In the genomic region with DNA sequence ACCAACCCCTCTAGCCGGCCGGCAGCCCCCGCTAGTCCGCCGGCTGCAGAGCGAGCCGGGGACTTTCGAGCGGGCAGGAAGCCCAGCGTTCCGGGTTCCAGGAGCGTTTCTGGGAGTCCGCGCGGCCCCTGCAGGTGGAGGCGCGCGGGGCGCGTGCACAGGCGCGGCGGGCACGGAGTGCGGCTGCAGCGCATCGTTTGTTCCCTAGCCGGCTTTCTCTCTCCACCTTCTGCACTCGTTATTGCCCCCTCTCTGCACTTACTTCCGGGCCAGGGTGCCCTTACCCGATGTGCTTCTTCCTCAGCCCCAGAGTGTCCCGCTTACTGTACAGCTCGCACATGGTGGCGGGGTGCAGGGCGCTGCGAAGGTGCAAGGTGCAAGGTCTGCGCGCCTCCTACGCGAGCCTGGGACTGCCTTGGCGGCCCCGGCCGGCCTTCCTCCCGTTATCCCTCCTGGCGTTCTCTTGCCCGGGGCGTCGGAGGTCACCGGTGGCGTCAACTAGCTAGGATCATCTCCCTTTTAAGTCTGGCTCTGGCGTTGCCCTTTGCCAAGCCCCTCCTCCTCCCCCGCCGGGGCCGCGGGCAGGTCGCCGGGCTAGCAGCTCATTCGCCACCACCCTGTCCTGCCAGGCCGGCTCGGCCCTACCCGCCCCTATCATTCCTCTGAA, we compare ENCODE assay signal across 8 cellular contexts. TPM values are rescaled to one million over a fixed set of nuclear protein-coding genes. Genes with fewer than 3 reads are reported as not detected.
DNase-seq lines count a peak whose midpoint lies in the region; ATAC-seq and TF ChIP-seq lines count a peak whose summit lies in the region.

A gene (minus strand): TSS at position 495 of the 667 bp plus-strand sequence. CDS start 155 bp downstream, at position 340.

- no peaks in the 10 kb centered on the region for H3K9me3 ChIP-seq in SK-N-SH

- H3K36me3 ChIP-seq in SK-N-SH (replicated peaks in 1 of 2; ENCODE audit: control insufficient read depth in 1 of 2, insufficient read depth in 2 of 2, low read length in 1 of 2), result no peaks in the 10 kb centered on the region
- no peaks in the 10 kb centered on the region for H3K36me3 ChIP-seq in kidney epithelial cell (ENCODE audit: control insufficient read depth, insufficient read depth, low read length)

- POLR2A ChIA-PET in SK-N-SH (lab: Yijun Ruan, JAX), result no interaction called here

- CTCF ChIA-PET in SK-N-SH (lab: Yijun Ruan, JAX), result interaction anchor here (1.2 kb wide), 1 partner anchor 11 kb away, joined by 3 read pairs; no protein-coding TSS in a partner anchor

- H3K27me3 ChIP-seq in SK-N-SH (ENCODE audit: insufficient read depth), result peaks cover 43% of the 10 kb centered on the region
- peaks cover 6% of the 10 kb centered on the region for H3K27me3 ChIP-seq in kidney epithelial cell (ENCODE audit: control insufficient read depth, insufficient read depth, low read length)

- H4K20me1 ChIP-seq in SK-N-SH (ENCODE audit: insufficient read depth), result no peaks in the 10 kb centered on the region

- no peaks in the 10 kb centered on the region for H3F3A ChIP-seq in SK-N-SH (replicated peaks; ENCODE audit: insufficient read depth)

- no peaks in the 10 kb centered on the region for H3K79me2 ChIP-seq in SK-N-SH (ENCODE audit: insufficient read depth)

- TF ChIP-seq RAD21 in SK-N-SH (IDR thresholded peaks at IDR 0.05; ENCODE audit: low read length), result no peak

- H3K27ac ChIP-seq in SK-N-SH (ENCODE audit: low read depth in 2 of 2, low read length in 1 of 2) (no peak within 1 kb of the TSS), caudate nucleus (ENCODE audit: low read depth, low read length) (peak within 1 kb of the TSS; percentile 87)

- H2AFZ ChIP-seq in SK-N-SH (ENCODE audit: low read depth), result peak within 1 kb of the TSS; percentile 63; the same call in 1 of the 2 replicates

- ATAC-seq in HG03175 (IDR thresholded peaks at IDR 0.05; ENCODE audit: unreplicated experiment), result no peak

- TF ChIP-seq CTCF in SK-N-SH (IDR thresholded peaks at IDR 0.05) (no peak), kidney epithelial cell (IDR thresholded peaks at IDR 0.05; ENCODE audit: insufficient read depth, low read length, poor library complexity, severe bottlenecking) (no peak)

- peak within 1 kb of the TSS; percentile 86 for H3K4me2 ChIP-seq in SK-N-SH

- H3K9me2 ChIP-seq in SK-N-SH, result no peaks in the 10 kb centered on the region

- no peak within 1 kb of the TSS for H3K9ac ChIP-seq in SK-N-SH

- 2% methylated on average over 42 of the region's 61 CpGs for WGBS in SK-N-SH (ENCODE audit: low lambda C conversion rate)

- DNase-seq in NCI-H1105 (lab: John Stamatoyannopoulos, UW) (peak; percentile 5), NCI-H1105 treated with DMSO at 0.1 percent for 48 hours (lab: John Stamatoyannopoulos, UW) (no peak), SK-N-SH (peak; percentile 55), caudate nucleus (lab: John Stamatoyannopoulos, UW) (peak in 52 of 61 donors; percentile 1 to 79 (median 54)), kidney epithelial cell (ENCODE audit: low read depth) (no peak), NOMO-1 (lab: John Stamatoyannopoulos, UW; ENCODE audit: unreplicated experiment in 2 of 2) (no peak)
- peak in 2 of 3 donors; percentile 0 to 5 for DNase-seq in stimulated activated CD4-positive, alpha-beta T cell treated with anti-CD3 and anti-CD28 coated beads, Interleukin-12 subunit alpha, Interleukin-12 subunit beta, amount 100 ng/mL, for 48 hours (ENCODE audit: low read depth in 2 of 3, low spot score in 1 of 3)

- H3K4me3 ChIP-seq in SK-N-SH (ENCODE audit: low read depth in 2 of 2, low read length in 1 of 2) (peak within 1 kb of the TSS; percentile 40 to 58), kidney epithelial cell (ENCODE audit: low read depth, low read length) (peak within 1 kb of the TSS; percentile 46)

- no peak for TF ChIP-seq EP300 in SK-N-SH (IDR thresholded peaks at IDR 0.05; ENCODE audit: borderline replicate concordance in 1 of 2, low read depth in 1 of 2, low read length in 1 of 2)

- peaks cover 5 to 9% of the 10 kb centered on the region in 2 experiments; a peak in 2 of 4 replicates for H3K4me1 ChIP-seq in SK-N-SH (ENCODE audit: control insufficient read depth in 1 of 2, insufficient read depth in 2 of 2, low read depth in 1 of 2, low read length in 1 of 2)

TF ChIP-seq in SK-N-SH, 30 proteins besides CTCF, POLR2A, EP300 and RAD21 (continues in another document):
- no peak for TF ChIP-seq TAF1 (IDR thresholded peaks at IDR 0.05; ENCODE audit: borderline replicate concordance, low read depth, low read length)
- TF ChIP-seq MXI1 (IDR thresholded peaks at IDR 0.05; ENCODE audit: low read depth, low read length), result no peak
- no peak for TF ChIP-seq SMC3 (IDR thresholded peaks at IDR 0.05; ENCODE audit: low read depth, low read length)
- TF ChIP-seq, protein P1, sequence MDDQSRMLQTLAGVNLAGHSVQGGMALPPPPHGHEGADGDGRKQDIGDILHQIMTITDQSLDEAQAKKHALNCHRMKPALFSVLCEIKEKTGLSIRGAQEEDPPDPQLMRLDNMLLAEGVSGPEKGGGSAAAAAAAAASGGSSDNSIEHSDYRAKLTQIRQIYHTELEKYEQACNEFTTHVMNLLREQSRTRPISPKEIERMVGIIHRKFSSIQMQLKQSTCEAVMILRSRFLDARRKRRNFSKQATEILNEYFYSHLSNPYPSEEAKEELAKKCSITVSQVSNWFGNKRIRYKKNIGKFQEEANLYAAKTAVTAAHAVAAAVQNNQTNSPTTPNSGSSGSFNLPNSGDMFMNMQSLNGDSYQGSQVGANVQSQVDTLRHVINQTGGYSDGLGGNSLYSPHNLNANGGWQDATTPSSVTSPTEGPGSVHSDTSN (IDR thresholded peaks at IDR 0.05), result no peak
- TF ChIP-seq, protein P2, sequence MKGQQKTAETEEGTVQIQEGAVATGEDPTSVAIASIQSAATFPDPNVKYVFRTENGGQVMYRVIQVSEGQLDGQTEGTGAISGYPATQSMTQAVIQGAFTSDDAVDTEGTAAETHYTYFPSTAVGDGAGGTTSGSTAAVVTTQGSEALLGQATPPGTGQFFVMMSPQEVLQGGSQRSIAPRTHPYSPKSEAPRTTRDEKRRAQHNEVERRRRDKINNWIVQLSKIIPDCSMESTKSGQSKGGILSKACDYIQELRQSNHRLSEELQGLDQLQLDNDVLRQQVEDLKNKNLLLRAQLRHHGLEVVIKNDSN (IDR thresholded peaks at IDR 0.05; ENCODE audit: borderline replicate concordance, low read depth), result no peak
- no peak for TF ChIP-seq TCF12 (IDR thresholded peaks at IDR 0.05)
- TF ChIP-seq, protein P3, sequence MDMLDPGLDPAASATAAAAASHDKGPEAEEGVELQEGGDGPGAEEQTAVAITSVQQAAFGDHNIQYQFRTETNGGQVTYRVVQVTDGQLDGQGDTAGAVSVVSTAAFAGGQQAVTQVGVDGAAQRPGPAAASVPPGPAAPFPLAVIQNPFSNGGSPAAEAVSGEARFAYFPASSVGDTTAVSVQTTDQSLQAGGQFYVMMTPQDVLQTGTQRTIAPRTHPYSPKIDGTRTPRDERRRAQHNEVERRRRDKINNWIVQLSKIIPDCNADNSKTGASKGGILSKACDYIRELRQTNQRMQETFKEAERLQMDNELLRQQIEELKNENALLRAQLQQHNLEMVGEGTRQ (IDR thresholded peaks at IDR 0.05; ENCODE audit: borderline replicate concordance, low read depth, low read length), result no peak
- TF ChIP-seq CHD2 (IDR thresholded peaks at IDR 0.05; ENCODE audit: low read length, partially characterized antibody), result no peak
- TF ChIP-seq RXRA (IDR thresholded peaks at IDR 0.05; ENCODE audit: borderline replicate concordance, low read depth), result no peak
- TF ChIP-seq GATA2 (CRISPR knock-in tag; IDR thresholded peaks at IDR 0.05), result no peak
- TF ChIP-seq YY1 (IDR thresholded peaks at IDR 0.05; ENCODE audit: low read depth), result no peak
- no peak for TF ChIP-seq NFIC (IDR thresholded peaks at IDR 0.05; ENCODE audit: borderline replicate concordance)
- TF ChIP-seq, protein P4, sequence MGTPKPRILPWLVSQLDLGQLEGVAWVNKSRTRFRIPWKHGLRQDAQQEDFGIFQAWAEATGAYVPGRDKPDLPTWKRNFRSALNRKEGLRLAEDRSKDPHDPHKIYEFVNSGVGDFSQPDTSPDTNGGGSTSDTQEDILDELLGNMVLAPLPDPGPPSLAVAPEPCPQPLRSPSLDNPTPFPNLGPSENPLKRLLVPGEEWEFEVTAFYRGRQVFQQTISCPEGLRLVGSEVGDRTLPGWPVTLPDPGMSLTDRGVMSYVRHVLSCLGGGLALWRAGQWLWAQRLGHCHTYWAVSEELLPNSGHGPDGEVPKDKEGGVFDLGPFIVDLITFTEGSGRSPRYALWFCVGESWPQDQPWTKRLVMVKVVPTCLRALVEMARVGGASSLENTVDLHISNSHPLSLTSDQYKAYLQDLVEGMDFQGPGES (IDR thresholded peaks at IDR 0.05; ENCODE audit: low read depth, low read length), result no peak
- TF ChIP-seq FOXJ3 (CRISPR knock-in tag; IDR thresholded peaks at IDR 0.05), result no peak
- TF ChIP-seq NRF1 (IDR thresholded peaks at IDR 0.05; ENCODE audit: low read depth, low read length), result no peak
- no peak for TF ChIP-seq ELF1 (IDR thresholded peaks at IDR 0.05)

RNA-seq across cellular contexts. Expression of the gene that starts here (rescaled TPM):
- polyA plus RNA-seq in SK-N-SH (2012; rRNA removed), result not detected in 2 replicates
- not detected in 2 replicates for polyA plus RNA-seq in SK-N-SH (2012; cell fraction: cytosol; rRNA removed)
- not detected in 2 replicates for polyA plus RNA-seq in SK-N-SH (2012; cell fraction: nucleus; rRNA removed)
- 0.04 TPM in 1 of 2 replicates, not detected in the other for total RNA-seq in kidney epithelial cell

Comparison
In these comparisons a context has a peak if more than half of its experiments do, and no peak if none do; other contexts are left out.
1. DNase-seq: peak in NCI-H1105 (single experiment), caudate nucleus (52 of 61) and stimulated activated CD4-positive, alpha-beta T cell treated with anti-CD3 and anti-CD28 coated beads, Interleukin-12 subunit alpha, Interleukin-12 subunit beta, amount 100 ng/mL, for 48 hours (2 of 3); none in NCI-H1105 treated with DMSO at 0.1 percent for 48 hours (single experiment), kidney epithelial cell (single experiment) and NOMO-1 (0 of 2).
2. Peak in DNase-seq, H3K4me3 ChIP-seq and H3K4me2 ChIP-seq in SK-N-SH; RNA of the gene not detected or under 1 TPM.